In genomic region chr10:58322072-58322834, GRCh38 we compare ENCODE assay signal across 1 cellular context.
TF ChIP-seq lines count a peak whose summit lies in the region.

No MANE protein-coding gene starts in this region.

TF ChIP-seq in GM23338, 12 proteins besides CTCF, POLR2A, EP300 and RAD21 (continued from another document):
- TF ChIP-seq CREB1 (CRISPR knock-in tag; IDR thresholded peaks at IDR 0.05; ENCODE audit: low read depth) = no peak
- TF ChIP-seq POLR2AphosphoS5 (IDR thresholded peaks at IDR 0.05; ENCODE audit: low read depth) = no peak
- TF ChIP-seq STAT1 (IDR thresholded peaks at IDR 0.05; ENCODE audit: unreplicated experiment) = no peak
TF ChIP-seq in GM23338: peak in this region for 0.
